20 cellular contexts compared by ENCODE assay signal in genomic region chr10:95504187-95504800, GRCh38. TPM values are rescaled to one million over a fixed set of nuclear protein-coding genes. Genes with fewer than 3 reads are reported as not detected.
DNase-seq lines count a peak whose midpoint lies in the region; ATAC-seq and TF ChIP-seq lines count a peak whose summit lies in the region.
"Had no signal": no experiment of that assay in that cellular context is flagged by ENCODE, and none has a peak within 500 bp of the region (broad histone marks: within the 10 kb centered on the region; RNA-seq: fewer than 3 reads in every experiment).

No MANE protein-coding gene starts in this region.

- H3K27ac ChIP-seq in angular gyrus (ENCODE audit: low read depth, low read length) (peak overlapping the region; percentile 49), foreskin keratinocyte (no peak overlapping the region), gastrocnemius medialis (peak overlapping the region; percentile 31 to 78 (median 44))
- H3K27ac ChIP-seq: C4-2B had no signal

- TF ChIP-seq POLR2A in gastrocnemius medialis (IDR thresholded peaks at IDR 0.05) = no peak

- no peaks in the 10 kb centered on the region for H3K9me3 ChIP-seq in gastrocnemius medialis

- intact Hi-C loops in gastrocnemius medialis (cut with DNase I; ENCODE audit: low total_unique reads) = no loop called here

- peak; percentile 2 for DNase-seq in Jurkat, Clone E6-1 (ENCODE audit: low read depth, low spot score)
- DNase-seq in foreskin keratinocyte (no peak), gastrocnemius medialis (no peak), Kasumi-1 (lab: John Stamatoyannopoulos, UW) (no peak), NCI-H2227 treated with DMSO at 0.1 percent for 48 hours (lab: John Stamatoyannopoulos, UW) (no peak)
- DNase-seq: activated CD4-positive, alpha-beta T cell treated with anti-CD3 and anti-CD28 coated beads, Interleukin-2, amount 10 ng/mL, durations not matched to agents 7 days and 5 days; Calu3; foreskin melanocyte; HFFc6; mammary epithelial cell; NCI-H1092 treated with DMSO at 0.1 percent for 48 hours; NCI-H2029; NCI-H226; NCI-H748 treated with DMSO at 0.1 percent for 48 hours; occipital lobe; retina; T-cell had no signal

- ATAC-seq in foreskin keratinocyte = peak; percentile 65
- no peak for ATAC-seq in gastrocnemius medialis
- no peak for ATAC-seq in HG02623 (IDR thresholded peaks at IDR 0.05; ENCODE audit: unreplicated experiment)
- ATAC-seq: T-cell had no signal

- no peak for TF ChIP-seq CTCF in foreskin keratinocyte (conservative IDR thresholded peaks at IDR 0.05)
- no peak for TF ChIP-seq CTCF in gastrocnemius medialis (IDR thresholded peaks at IDR 0.05 in 4 of 5, conservative IDR thresholded peaks at IDR 0.05 in 1 of 5)

- H3K4me1 ChIP-seq in foreskin keratinocyte (peaks cover 6% of the 10 kb centered on the region), gastrocnemius medialis (peaks cover 71 to 84% of the 10 kb centered on the region in 2 donors)

- H3K27me3 ChIP-seq in foreskin keratinocyte (peaks cover 4% of the 10 kb centered on the region), gastrocnemius medialis (no peaks in the 10 kb centered on the region)

- no peak overlapping the region for H3K4me3 ChIP-seq in Jurkat, Clone E6-1 (ENCODE audit: low read length)
- no peak overlapping the region for H3K4me3 ChIP-seq in gastrocnemius medialis

- H3K36me3 ChIP-seq in gastrocnemius medialis = no peaks in the 10 kb centered on the region

- in situ Hi-C loops in gastrocnemius medialis (cut with MboI; ENCODE audit: low sequenced_read_pairs in 4 of 4) = no loop called here

RNA-seq across cellular contexts. Expression of gene SORBS1, which starts 56.9 kb away (rescaled TPM):
- 1.7 TPM for polyA plus RNA-seq in Jurkat, Clone E6-1 (2012; ENCODE audit: insufficient read depth, insufficient read length)
- total RNA-seq in foreskin keratinocyte = 0.71 and 0.74 TPM in 2 replicates
- 0.17 and 0.22 TPM in 2 replicates for polyA plus RNA-seq in foreskin keratinocyte
- total RNA-seq in gastrocnemius medialis = 100 to 1,000 TPM; 146 to 331 (median 186) TPM

Comparison
In these comparisons a context has a peak if more than half of its experiments do, and no peak if none do; other contexts are left out.
1. RNA of gene SORBS1, which starts 56.9 kb away (total RNA-seq): 146 to 331 TPM in gastrocnemius medialis; 0.71 to 0.74 TPM in foreskin keratinocyte; every median in the first group is over 10 times any median in the second.